22 cellular contexts compared by ENCODE assay signal in genomic region chr11:132531921-132532320, GRCh38.
"Had no signal": no experiment of that assay in that cellular context is flagged by ENCODE, and none has a peak within 500 bp of the region (broad histone marks: within the 10 kb centered on the region; RNA-seq: fewer than 3 reads in every experiment).

No MANE protein-coding gene starts in this region.

- H3K9me3 ChIP-seq: left ventricle myocardium inferior, lower lobe of right lung, neutrophil, testis, tibial nerve had no signal

- H3K4me1 ChIP-seq: left ventricle myocardium inferior, lower lobe of right lung, testis, tibial nerve had no signal

- H3K4me3 ChIP-seq: coronary artery, left ventricle myocardium inferior, lower lobe of right lung, skin epidermis, testis, tibial nerve had no signal

- H3K36me3 ChIP-seq: left ventricle myocardium inferior, lower lobe of right lung, neutrophil, tibial nerve had no signal

- DNase-seq: effector CD4-positive, alpha-beta T cell; endodermal cell; erythroblast; foreskin melanocyte; head of caudate nucleus; hypothalamus; immature natural killer cell; kidney; left cardiac atrium; left ventricle myocardium inferior; lower lobe of right lung; naive thymus-derived CD8-positive, alpha-beta T cell; posterior cingulate gyrus; stimulated activated CD4-positive, alpha-beta T cell treated with anti-CD3 and anti-CD28 coated beads, Interleukin-2, amount 100 ng/mL, for 24 hours; stimulated activated CD4-positive, alpha-beta T cell treated with anti-CD3 and anti-CD28 coated beads, Interleukin-4, amount 100 ng/mL, for 4 hours; stimulated activated naive B cell treated with anti-CD40 and anti-IgM and Interleukin-4, amounts not matched to agents 10 μg/mL and 1 μg/mL and 100 μg/mL, for 72 hours; stimulated activated naive CD8-positive, alpha-beta T cell treated with anti-CD3 and anti-CD28 coated beads, Interleukin-15, amount 100 ng/mL, for 72 hours; testis had no signal

- H3K27me3 ChIP-seq: neutrophil, testis, tibial nerve had no signal

- H3K27ac ChIP-seq: coronary artery, left ventricle myocardium inferior, lower lobe of right lung, neutrophil, skin epidermis, testis, tibial nerve had no signal
